24 cellular contexts compared by ENCODE assay signal in the genomic region with DNA sequence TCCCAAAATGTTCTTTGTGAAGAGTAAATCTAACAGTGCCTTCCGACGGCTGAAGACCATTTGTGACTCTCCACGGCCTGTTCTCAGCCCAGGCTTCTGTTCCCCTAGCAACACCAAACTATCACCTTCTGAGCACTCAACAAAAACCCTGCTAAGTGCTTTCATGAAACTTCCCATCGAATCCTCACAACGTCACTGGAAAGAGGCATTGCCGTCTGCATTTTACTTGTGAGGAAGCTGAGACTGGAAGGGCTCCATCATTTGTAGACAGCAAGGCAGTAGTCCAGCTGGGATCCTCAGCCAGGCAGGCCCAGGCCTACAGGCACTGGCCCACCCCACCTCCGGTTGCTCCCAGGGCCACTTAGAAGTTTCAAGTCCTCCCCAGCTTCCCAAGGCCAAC.
DNase-seq lines count a peak whose midpoint lies in the region; ATAC-seq and TF ChIP-seq lines count a peak whose summit lies in the region.
"Had no signal": no experiment of that assay in that cellular context is flagged by ENCODE, and none has a peak within 500 bp of the region (broad histone marks: within the 10 kb centered on the region; RNA-seq: fewer than 3 reads in every experiment).

No MANE protein-coding gene starts in this region.

- H3K27me3 ChIP-seq in HL-60 (ENCODE audit: insufficient read depth, poor library complexity, severe bottlenecking) (no peaks in the 10 kb centered on the region), layer of hippocampus (ENCODE audit: control insufficient read depth, insufficient read depth, low read length) (no peaks in the 10 kb centered on the region)

- DNase-seq in HL-60 (ENCODE audit: low read depth in 1 of 2, low spot score in 1 of 2), result no peak
- DNase-seq in caudate nucleus (lab: John Stamatoyannopoulos, UW), result no peak
- no peak for DNase-seq in HCEC 1CT
- DNase-seq in SK-N-DZ (ENCODE audit: low spot score), result no peak
- no peak for DNase-seq in NCI-H524 (lab: John Stamatoyannopoulos, UW)
- DNase-seq: Calu3; CD8-positive, alpha-beta memory T cell; DMS79 treated with DMSO at 0.1 percent for 48 hours; GF-D8; GOT3; IMR-90; KG1; MM.1S; NCI-H2029; NCI-H446; NCI-H526; NCI-H82; NK-92 treated with Interleukin-12 subunit alpha and Interleukin-12 subunit beta, amount 100 ng/mL, for 24 hours; PC-3; SHP77 had no signal

- no peak for TF ChIP-seq CTCF in HL-60 (IDR thresholded peaks at IDR 0.05; ENCODE audit: insufficient read depth, low read length)

- H3K4me3 ChIP-seq in HL-60 (replicated peaks; ENCODE audit: insufficient read depth, low read length), result no peak overlapping the region

- no peak for ATAC-seq in HG02973 (IDR thresholded peaks at IDR 0.05; ENCODE audit: unreplicated experiment)
- ATAC-seq: PC-3 had no signal

- H3K27ac ChIP-seq in HL-60 (replicated peaks) (peak overlapping the region; percentile 69), caudate nucleus (ENCODE audit: low read depth, low read length) (peak overlapping the region; percentile 52), layer of hippocampus (ENCODE audit: low read depth, low read length) (peak overlapping the region; percentile 22), temporal lobe (ENCODE audit: low read depth, low read length) (peak overlapping the region; percentile 58)
- H3K27ac ChIP-seq: RWPE1 had no signal
